ENCODE assay signal across 10 cellular contexts in genomic region chr2:54551123-54551756, GRCh38.
DNase-seq lines count a peak whose midpoint lies in the region; ATAC-seq and TF ChIP-seq lines count a peak whose summit lies in the region.
"Had no signal": no experiment of that assay in that cellular context is flagged by ENCODE, and none has a peak within 500 bp of the region (broad histone marks: within the 10 kb centered on the region; RNA-seq: fewer than 3 reads in every experiment).

No MANE protein-coding gene starts in this region.

- H3K36me3 Mint-ChIP-seq in Calu3 (ENCODE audit: insufficient read depth, unreplicated experiment), result peaks cover 22% of the 10 kb centered on the region
- peaks cover 2% of the 10 kb centered on the region for H3K36me3 Mint-ChIP-seq in chondrocyte (ENCODE audit: low read depth)

- ATAC-seq in GM21515 (IDR thresholded peaks at IDR 0.05; ENCODE audit: unreplicated experiment) (peak; percentile 80), HG03432 (IDR thresholded peaks at IDR 0.05; ENCODE audit: unreplicated experiment) (peak; percentile 61), left lobe of liver (peak; percentile 44)

- TF ChIP-seq CTCF in Calu3 (IDR thresholded peaks at IDR 0.05; ENCODE audit: unreplicated experiment), result no peak
- no peak for TF ChIP-seq CTCF in chondrocyte (IDR thresholded peaks at IDR 0.05)

- intact Hi-C loops in Calu3 (cut with micrococcal nuclease; ENCODE audit: unreplicated experiment), result no loop called here

- no peaks in the 10 kb centered on the region for H3K27me3 Mint-ChIP-seq in Calu3 (ENCODE audit: unreplicated experiment)
- no peaks in the 10 kb centered on the region for H3K27me3 Mint-ChIP-seq in chondrocyte (ENCODE audit: low read depth)

- H3K9me3 Mint-ChIP-seq in Calu3 (ENCODE audit: low read depth, unreplicated experiment) (no peaks in the 10 kb centered on the region), chondrocyte (ENCODE audit: low read depth) (no peaks in the 10 kb centered on the region)

- BruUV-seq in Calu3 (replicated peaks; lab: Mats Ljungman, UMichigan), result no TSS peak

- H3K4me3 Mint-ChIP-seq in Calu3 (ENCODE audit: low read depth, unreplicated experiment) (peak overlapping the region; percentile 5), chondrocyte (ENCODE audit: unreplicated experiment) (no peak overlapping the region)
- H3K4me3 Mint-ChIP-seq: activated CD4-positive, alpha-beta T cell treated with anti-CD3 and anti-CD28 coated beads, Interleukin-2, amount 10 ng/mL, durations not matched to agents 7 days and 5 days had no signal

- DNase-seq in Calu3, result no peak
- no peak for DNase-seq in left lobe of liver (ENCODE audit: low spot score)
- no peak for DNase-seq in NCI-H187 treated with DMSO at 0.1 percent for 48 hours (lab: John Stamatoyannopoulos, UW)
- DNase-seq in stimulated activated CD4-positive, alpha-beta T cell treated with anti-CD3 and anti-CD28 coated beads, Interleukin-15, amount 100 ng/mL, for 24 hours, result no peak
- no peak for DNase-seq in chondrocyte (ENCODE audit: low spot score)
- DNase-seq in GOT3 (lab: John Stamatoyannopoulos, UW), result no peak
- DNase-seq: activated CD4-positive, alpha-beta T cell treated with anti-CD3 and anti-CD28 coated beads, Interleukin-2, amount 10 ng/mL, durations not matched to agents 7 days and 5 days; aorta had no signal

- H3K27ac Mint-ChIP-seq in Calu3 (ENCODE audit: unreplicated experiment) (peak overlapping the region; percentile 74), chondrocyte (ENCODE audit: unreplicated experiment) (no peak overlapping the region)
- H3K27ac Mint-ChIP-seq: activated CD4-positive, alpha-beta T cell treated with anti-CD3 and anti-CD28 coated beads, Interleukin-2, amount 10 ng/mL, durations not matched to agents 7 days and 5 days had no signal

- H3K4me1 Mint-ChIP-seq in Calu3 (ENCODE audit: low read depth, unreplicated experiment) (peaks cover 84% of the 10 kb centered on the region), chondrocyte (ENCODE audit: low read depth) (peaks cover 33% of the 10 kb centered on the region)

- CTCF ChIA-PET in Calu3 (lab: Charles Lee), result interaction anchor here (1.4 to 1.7 kb wide), 2 partner anchors 19 to 27 kb away, joined by 5 to 6 read pairs; no protein-coding TSS in a partner anchor
